ENCODE assay signal across 1 cellular context in the genomic region with DNA sequence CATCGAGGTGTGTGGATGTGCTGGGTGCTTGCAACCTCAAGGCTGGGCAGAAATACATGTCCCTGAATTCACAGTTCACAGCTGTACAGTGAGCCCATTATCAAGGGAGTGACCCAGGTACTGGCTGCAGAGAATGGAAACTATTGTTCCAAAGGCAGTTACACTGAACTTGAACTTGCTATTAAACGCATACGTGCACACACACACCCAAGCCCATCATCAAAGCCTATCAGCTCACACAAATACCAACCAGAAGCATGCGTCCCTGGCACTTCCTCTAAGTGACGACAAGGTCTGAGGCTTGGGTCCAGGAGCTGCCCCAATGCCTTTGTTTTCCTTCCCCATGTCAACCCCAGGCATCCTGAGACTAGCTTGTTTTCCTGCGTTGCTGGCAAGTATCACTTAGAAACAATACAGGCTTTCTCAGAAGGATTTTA.
TF ChIP-seq lines count a peak whose summit lies in the region.

No MANE protein-coding gene starts in this region.

TF ChIP-seq in K562, 482 proteins besides CTCF, POLR2A, EP300 and RAD21 (continued from another document):
- TF ChIP-seq, protein P1, sequence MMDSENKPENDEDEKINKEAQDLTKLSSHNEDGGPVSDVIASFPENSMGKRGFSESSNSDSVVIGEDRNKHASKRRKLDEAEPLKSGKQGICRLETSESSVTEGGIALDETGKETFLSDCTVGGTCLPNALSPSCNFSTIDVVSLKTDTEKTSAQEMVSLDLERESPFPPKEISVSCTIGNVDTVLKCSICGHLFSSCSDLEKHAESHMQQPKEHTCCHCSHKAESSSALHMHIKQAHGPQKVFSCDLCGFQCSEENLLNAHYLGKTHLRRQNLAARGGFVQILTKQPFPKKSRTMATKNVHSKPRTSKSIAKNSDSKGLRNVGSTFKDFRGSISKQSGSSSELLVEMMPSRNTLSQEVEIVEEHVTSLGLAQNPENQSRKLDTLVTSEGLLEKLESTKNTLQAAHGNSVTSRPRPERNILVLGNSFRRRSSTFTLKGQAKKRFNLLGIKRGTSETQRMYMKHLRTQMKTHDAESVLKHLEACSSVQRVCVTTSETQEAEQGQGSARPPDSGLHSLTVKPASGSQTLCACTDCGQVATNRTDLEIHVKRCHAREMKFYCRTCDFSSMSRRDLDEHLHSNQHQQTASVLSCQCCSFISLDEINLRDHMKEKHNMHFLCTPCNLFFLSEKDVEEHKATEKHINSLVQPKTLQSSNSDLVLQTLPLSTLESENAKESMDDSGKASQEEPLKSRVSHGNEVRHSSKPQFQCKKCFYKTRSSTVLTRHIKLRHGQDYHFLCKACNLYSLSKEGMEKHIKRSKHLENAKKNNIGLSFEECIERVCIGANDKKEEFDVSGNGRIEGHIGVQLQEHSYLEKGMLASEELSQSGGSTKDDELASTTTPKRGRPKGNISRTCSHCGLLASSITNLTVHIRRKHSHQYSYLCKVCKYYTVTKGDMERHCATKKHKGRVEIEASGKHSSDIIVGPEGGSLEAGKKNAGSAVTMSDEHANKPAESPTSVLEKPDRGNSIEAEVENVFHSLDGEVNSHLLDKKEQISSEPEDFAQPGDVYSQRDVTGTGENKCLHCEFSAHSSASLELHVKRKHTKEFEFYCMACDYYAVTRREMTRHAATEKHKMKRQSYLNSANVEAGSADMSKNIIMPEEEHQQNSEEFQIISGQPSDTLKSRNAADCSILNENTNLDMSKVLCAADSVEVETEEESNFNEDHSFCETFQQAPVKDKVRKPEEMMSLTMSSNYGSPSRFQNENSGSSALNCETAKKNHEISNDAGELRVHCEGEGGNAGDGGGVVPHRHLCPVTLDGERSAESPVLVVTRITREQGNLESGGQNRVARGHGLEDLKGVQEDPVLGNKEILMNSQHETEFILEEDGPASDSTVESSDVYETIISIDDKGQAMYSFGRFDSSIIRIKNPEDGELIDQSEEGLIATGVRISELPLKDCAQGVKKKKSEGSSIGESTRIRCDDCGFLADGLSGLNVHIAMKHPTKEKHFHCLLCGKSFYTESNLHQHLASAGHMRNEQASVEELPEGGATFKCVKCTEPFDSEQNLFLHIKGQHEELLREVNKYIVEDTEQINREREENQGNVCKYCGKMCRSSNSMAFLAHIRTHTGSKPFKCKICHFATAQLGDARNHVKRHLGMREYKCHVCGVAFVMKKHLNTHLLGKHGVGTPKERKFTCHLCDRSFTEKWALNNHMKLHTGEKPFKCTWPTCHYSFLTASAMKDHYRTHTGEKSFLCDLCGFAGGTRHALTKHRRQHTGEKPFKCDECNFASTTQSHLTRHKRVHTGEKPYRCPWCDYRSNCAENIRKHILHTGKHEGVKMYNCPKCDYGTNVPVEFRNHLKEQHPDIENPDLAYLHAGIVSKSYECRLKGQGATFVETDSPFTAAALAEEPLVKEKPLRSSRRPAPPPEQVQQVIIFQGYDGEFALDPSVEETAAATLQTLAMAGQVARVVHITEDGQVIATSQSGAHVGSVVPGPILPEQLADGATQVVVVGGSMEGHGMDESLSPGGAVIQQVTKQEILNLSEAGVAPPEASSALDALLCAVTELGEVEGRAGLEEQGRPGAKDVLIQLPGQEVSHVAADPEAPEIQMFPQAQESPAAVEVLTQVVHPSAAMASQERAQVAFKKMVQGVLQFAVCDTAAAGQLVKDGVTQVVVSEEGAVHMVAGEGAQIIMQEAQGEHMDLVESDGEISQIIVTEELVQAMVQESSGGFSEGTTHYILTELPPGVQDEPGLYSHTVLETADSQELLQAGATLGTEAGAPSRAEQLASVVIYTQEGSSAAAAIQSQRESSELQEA (IDR thresholded peaks at IDR 0.05; ENCODE audit: low read depth): no peak
- TF ChIP-seq ZFP91 (CRISPR knock-in tag; IDR thresholded peaks at IDR 0.05) (0 out of 2 replicates have a peak, but pooled peaks have one; percentile 31), HNRNPL (IDR thresholded peaks at IDR 0.05; ENCODE audit: low read depth, low read length) (no peak), SPI1 (IDR thresholded peaks at IDR 0.05; ENCODE audit: borderline replicate concordance, low read depth, low read length) (peak; percentile 80), SP1 (CRISPR knock-in tag; IDR thresholded peaks at IDR 0.05) (0 out of 2 replicates have a peak, but pooled peaks have one; percentile 34), EWSR1 (IDR thresholded peaks at IDR 0.05; ENCODE audit: borderline replicate concordance, low read depth, partially characterized antibody) (no peak), NRF1 (conservative IDR thresholded peaks at IDR 0.05 in 1 of 2, IDR thresholded peaks at IDR 0.05 in 1 of 2) (no peak), SAP30 (IDR thresholded peaks at IDR 0.05; ENCODE audit: borderline replicate concordance, insufficient read depth, low read depth, low read length, poor library complexity, severe bottlenecking) (no peak)
